Comparison of ENCODE assay signal across 1 cellular context in genomic region chr7:44060948-44061644, GRCh38.
TF ChIP-seq lines count a peak whose summit lies in the region.

No MANE protein-coding gene starts in this region.

TF ChIP-seq in K562, 482 proteins besides CTCF, POLR2A, EP300 and RAD21:
- TF ChIP-seq ELK3 (CRISPR knock-in tag; IDR thresholded peaks at IDR 0.05) (no peak), POLR2AphosphoS5 (IDR thresholded peaks at IDR 0.05; ENCODE audit: control insufficient read depth, insufficient read depth, low read depth, low read length) (no peak), POLR2AphosphoS2 (IDR thresholded peaks at IDR 0.05; ENCODE audit: low read length) (no peak), ZC3H4 (CRISPR knock-in tag; IDR thresholded peaks at IDR 0.05; ENCODE audit: borderline replicate concordance) (no peak), NFXL1 (CRISPR knock-in tag; IDR thresholded peaks at IDR 0.05) (no peak), MTF1 (CRISPR knock-in tag; IDR thresholded peaks at IDR 0.05; ENCODE audit: borderline replicate concordance) (no peak), ZNF518B (CRISPR knock-in tag; IDR thresholded peaks at IDR 0.05) (no peak), NR1H2 (CRISPR knock-in tag; IDR thresholded peaks at IDR 0.05) (no peak)
